In the genomic region with DNA sequence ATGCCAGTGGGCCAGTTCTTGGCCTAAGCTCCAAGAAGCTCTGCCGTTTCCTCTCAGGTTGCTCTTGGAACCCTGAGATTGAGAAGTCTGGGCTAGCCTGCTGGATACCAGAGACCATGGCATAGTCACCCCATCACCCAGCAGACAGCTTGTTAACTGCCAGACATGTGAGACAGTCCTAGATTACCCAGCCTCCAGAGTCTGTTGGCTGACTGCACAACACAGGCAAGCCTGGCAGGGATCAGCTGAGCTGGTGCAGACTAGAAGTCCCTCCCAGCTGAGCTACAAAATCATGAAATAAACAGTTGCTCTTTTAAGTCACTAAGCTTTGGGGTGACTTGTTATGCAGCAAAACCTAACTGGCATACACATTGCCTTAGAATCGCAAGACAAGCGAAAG, we compare ENCODE assay signal across 23 cellular contexts. TPM values are rescaled to one million over a fixed set of nuclear protein-coding genes. Genes with fewer than 3 reads are reported as not detected.
DNase-seq lines count a peak whose midpoint lies in the region; ATAC-seq and TF ChIP-seq lines count a peak whose summit lies in the region.
"Had no signal": no experiment of that assay in that cellular context is flagged by ENCODE, and none has a peak within 500 bp of the region (broad histone marks: within the 10 kb centered on the region; RNA-seq: fewer than 3 reads in every experiment).

No MANE protein-coding gene starts in this region.

- TF ChIP-seq POLR2A in IMR-90 (IDR thresholded peaks at IDR 0.05; ENCODE audit: low read depth, low read length) = no peak

- dilution Hi-C loops in IMR-90 (cut with HindIII; ENCODE audit: low sequenced_read_pairs, unreplicated experiment) = no loop called here

- intact Hi-C loops in IMR-90 (cut with micrococcal nuclease) = loop anchor here (10.0 kb wide), 1 partner anchor 546 kb away; no protein-coding TSS in a partner anchor

- CTCF ChIA-PET in IMR-90 (lab: Yijun Ruan, JAX) = interaction anchor here (0.7 to 1.3 kb wide), 2 partner anchors 14 to 172 kb away, joined by 3 to 4 read pairs; no protein-coding TSS in a partner anchor

- in situ Hi-C loops in GM23248 (cut with MboI) = loop anchor here (25.0 kb wide), 1 partner anchor 543 kb away; no protein-coding TSS in a partner anchor
- in situ Hi-C loops in IMR-90 (cut with MboI; ENCODE audit: low sequenced_read_pairs) = loop anchor here (5.0 to 25.0 kb wide), 4 partner anchors 173 to 668 kb away; partner anchors contain the start of gene SRPRB

- no peak overlapping the region for H2AK9ac ChIP-seq in IMR-90 (replicated peaks; ENCODE audit: low read depth, low read length, poor library complexity)

- H3K4ac ChIP-seq in IMR-90 (ENCODE audit: low read depth, low read length) (peak overlapping the region; percentile 55), trophoblast cell (ENCODE audit: low read depth, low read length) (no peak overlapping the region)

- H3K4me1 Mint-ChIP-seq in chondrocyte (ENCODE audit: low read depth) = peaks cover 72% of the 10 kb centered on the region

- H3K27ac Mint-ChIP-seq in chondrocyte (ENCODE audit: unreplicated experiment) = peak overlapping the region; percentile 45
- H3K27ac Mint-ChIP-seq: CD4-positive, CD25-positive, alpha-beta regulatory T cell; IgD-negative memory B cell had no signal

- TF ChIP-seq CTCF in IMR-90 (conservative IDR thresholded peaks at IDR 0.05; ENCODE audit: low read depth, low read length) (no peak), chondrocyte (IDR thresholded peaks at IDR 0.05) (no peak)

- DNase-seq in GM23248 (peak; percentile 54), IMR-90 (no peak), chondrocyte (ENCODE audit: low spot score) (no peak), trophoblast cell (no peak), NCI-H1694 treated with DMSO at 0.1 percent for 48 hours (lab: John Stamatoyannopoulos, UW) (no peak), SHP77 (lab: John Stamatoyannopoulos, UW) (no peak), hippocampal formation (lab: John Stamatoyannopoulos, UW) (no peak)
- DNase-seq: Caco-2; CD4-positive, CD25-positive, alpha-beta regulatory T cell; DMS 273 treated with DMSO at 0.1 percent for 48 hours; DMS79 treated with DMSO at 0.1 percent for 48 hours; GOT3; HCEC 1CT; MV-4-11; NCI-H1105 treated with DMSO at 0.1 percent for 48 hours; NCI-H2081; NCI-H2171; NCI-H345; NCI-H524; NCI-H774; Peyer's patch had no signal

- H3K36me3 ChIP-seq in GM23248 (ENCODE audit: low read depth) (peaks cover 22% of the 10 kb centered on the region; the same call in 1 of the 2 replicates), IMR-90 (ENCODE audit: control insufficient read depth, insufficient read depth, low read length) (peaks cover 19% of the 10 kb centered on the region), trophoblast cell (ENCODE audit: control insufficient read depth in 1 of 2, insufficient read depth in 2 of 2, low read length in 2 of 2) (peaks cover 3 to 20% of the 10 kb centered on the region in 2 experiments)

- H2BK120ac ChIP-seq in IMR-90 (ENCODE audit: low read depth, low read length) (peak overlapping the region; percentile 75), trophoblast cell (ENCODE audit: insufficient read depth, low read length, poor library complexity) (no peak overlapping the region)

- H3K9ac ChIP-seq in GM23248 (0 out of 2 replicates have a peak overlapping the region, but pooled peaks have one; percentile 7), IMR-90 (ENCODE audit: low read depth, low read length) (no peak overlapping the region), trophoblast cell (ENCODE audit: low read length) (no peak overlapping the region)

- H3K4me1 ChIP-seq in GM23248 (ENCODE audit: insufficient read depth) (peaks cover 83% of the 10 kb centered on the region), IMR-90 (ENCODE audit: control insufficient read depth, insufficient read depth, low read length) (peaks cover 30% of the 10 kb centered on the region), trophoblast cell (ENCODE audit: control insufficient read depth in 1 of 2, insufficient read depth in 2 of 2, low read length in 2 of 2) (peaks cover 10 to 27% of the 10 kb centered on the region in 2 experiments)

- no peak overlapping the region for H3K56ac ChIP-seq in IMR-90 (ENCODE audit: extremely low read depth, insufficient read depth, low read length)

- H3K9me2 ChIP-seq in GM23248 (ENCODE audit: insufficient read depth) = no peaks in the 10 kb centered on the region

- H3K18ac ChIP-seq in IMR-90 (ENCODE audit: low read depth, low read length) = peak overlapping the region; percentile 54; the same call in 1 of the 2 replicates
- no peak overlapping the region for H3K18ac ChIP-seq in trophoblast cell (ENCODE audit: low read length)

- H3K4me3 ChIP-seq in GM23248 = no peak overlapping the region
- H3K4me3 ChIP-seq in IMR-90 (ENCODE audit: insufficient read depth, low read depth, low read length) = no peak overlapping the region
- H3K4me3 ChIP-seq in trophoblast cell (ENCODE audit: low read depth, low read length) = no peak overlapping the region
- H3K4me3 ChIP-seq: Peyer's patch had no signal

- H3K4me2 ChIP-seq in GM23248 (ENCODE audit: unreplicated experiment) (no peak overlapping the region), IMR-90 (ENCODE audit: low read depth, low read length) (no peak overlapping the region), trophoblast cell (ENCODE audit: low read length) (no peak overlapping the region)

- peak overlapping the region; percentile 53; the same call in 1 of the 2 replicates for H4K5ac ChIP-seq in IMR-90 (ENCODE audit: low read depth, low read length)

- peak overlapping the region; percentile 11 for H3K23ac ChIP-seq in IMR-90 (ENCODE audit: low read depth, low read length)
- no peak overlapping the region for H3K23ac ChIP-seq in trophoblast cell (ENCODE audit: low read length)

- H3K14ac ChIP-seq in IMR-90 (replicated peaks; ENCODE audit: low read depth, low read length) (peak overlapping the region; percentile 77), trophoblast cell (ENCODE audit: low read length) (no peak overlapping the region)

- H3K79me2 ChIP-seq in GM23248 (ENCODE audit: insufficient read depth) (peaks cover 58% of the 10 kb centered on the region), trophoblast cell (ENCODE audit: control insufficient read depth, insufficient read depth, low read length, poor library complexity) (peaks cover 5% of the 10 kb centered on the region)

- H2AFZ ChIP-seq in GM23248 = no peak overlapping the region
- no peak overlapping the region for H2AFZ ChIP-seq in IMR-90 (replicated peaks; ENCODE audit: low read length, poor library complexity)
- H2AFZ ChIP-seq in trophoblast cell (ENCODE audit: insufficient read depth, low read length, poor library complexity) = no peak overlapping the region

- peak overlapping the region; percentile 48 for H4K91ac ChIP-seq in IMR-90 (ENCODE audit: insufficient read depth, low read depth, low read length)
- no peak overlapping the region for H4K91ac ChIP-seq in trophoblast cell (ENCODE audit: low read depth, low read length)

- peaks cover 46 to 73% of the 10 kb centered on the region in 2 experiments for H3K79me1 ChIP-seq in IMR-90 (ENCODE audit: low read depth in 1 of 2, low read length in 2 of 2)
- peaks cover 17% of the 10 kb centered on the region for H3K79me1 ChIP-seq in trophoblast cell (ENCODE audit: low read length)

- H3K27me3 ChIP-seq in GM23248 (replicated peaks; ENCODE audit: insufficient read depth) (no peaks in the 10 kb centered on the region), IMR-90 (ENCODE audit: control insufficient read depth, insufficient read depth, low read length) (no peaks in the 10 kb centered on the region), trophoblast cell (ENCODE audit: insufficient read depth, low read length) (no peaks in the 10 kb centered on the region)
- H3K27me3 ChIP-seq: Peyer's patch had no signal

- WGBS in GM23248 (ENCODE audit: low coverage in 1 of 2, low lambda C conversion rate in 2 of 2, missing lambda C conversion rate in 2 of 2), 2 experiments = 83 to 88% methylated on average over 3 of the region's 3 CpGs
- WGBS in IMR-90 (ENCODE audit: extremely low coverage in 2 of 2, insufficient read length in 1 of 2), 2 experiments = 94% methylated on average over 3 of the region's 3 CpGs; no CpG with 5 or more reads in 1 of the 2 experiments
- WGBS in trophoblast cell (ENCODE audit: extremely low coverage, insufficient coverage, insufficient read length) = no CpG with 5 or more reads among the region's 3 CpGs

- peak overlapping the region; percentile 33; the same call in 2 of the 3 replicates for H2BK15ac ChIP-seq in IMR-90 (ENCODE audit: low read depth, low read length)

- peak overlapping the region; percentile 54 for H2BK12ac ChIP-seq in trophoblast cell (ENCODE audit: low read length)

- no peak overlapping the region for H4K12ac ChIP-seq in trophoblast cell (ENCODE audit: low read depth, low read length)

- H3K4me3 Mint-ChIP-seq in chondrocyte (ENCODE audit: unreplicated experiment) = no peak overlapping the region

- peaks cover 36% of the 10 kb centered on the region for H3K9me1 ChIP-seq in IMR-90 (ENCODE audit: insufficient read depth, low read length)

- no peaks in the 10 kb centered on the region for H3K9me3 ChIP-seq in GM23248 (ENCODE audit: low read depth)
- no peaks in the 10 kb centered on the region for H3K9me3 ChIP-seq in IMR-90 (ENCODE audit: control insufficient read depth, insufficient read depth, low read length)
- no peaks in the 10 kb centered on the region for H3K9me3 ChIP-seq in trophoblast cell (ENCODE audit: insufficient read depth, low read depth, low read length)
- H3K9me3 ChIP-seq: Caco-2, Peyer's patch had no signal

- H3K27me3 Mint-ChIP-seq in chondrocyte (ENCODE audit: low read depth) = no peaks in the 10 kb centered on the region
- H3K27me3 Mint-ChIP-seq: IgD-negative memory B cell had no signal

- H2BK20ac ChIP-seq in IMR-90 (ENCODE audit: low read depth, low read length) = peak overlapping the region; percentile 73

- H4K8ac ChIP-seq in IMR-90 (ENCODE audit: low read depth in 2 of 2, low read length in 2 of 2) (peak overlapping the region; percentile 15 to 52; a peak in 1 of 4 replicates), trophoblast cell (ENCODE audit: low read depth, low read length) (no peak overlapping the region)

- H3K27ac ChIP-seq in GM23248 = peak overlapping the region; percentile 32
- H3K27ac ChIP-seq in IMR-90 (ENCODE audit: insufficient read depth, low read length) = peak overlapping the region; percentile 48
- no peak overlapping the region for H3K27ac ChIP-seq in trophoblast cell (ENCODE audit: low read depth, low read length)
- H3K27ac ChIP-seq: Peyer's patch had no signal

- H3K9me3 Mint-ChIP-seq in chondrocyte (ENCODE audit: low read depth) = no peaks in the 10 kb centered on the region
- H3K9me3 Mint-ChIP-seq: CD4-positive, CD25-positive, alpha-beta regulatory T cell; IgD-negative memory B cell had no signal

- no peak for TF ChIP-seq RAD21 in IMR-90 (IDR thresholded peaks at IDR 0.05; ENCODE audit: low read length)

- peak overlapping the region; percentile 89 for H2AK5ac ChIP-seq in IMR-90 (ENCODE audit: low read depth, low read length)
- no peak overlapping the region for H2AK5ac ChIP-seq in trophoblast cell (ENCODE audit: low read length)

- no TSS peak for BruUV-seq in IMR-90 (replicated peaks; lab: Mats Ljungman, UMichigan)

- H2BK5ac ChIP-seq in IMR-90 (ENCODE audit: low read depth, low read length, poor library complexity, severe bottlenecking) (peak overlapping the region; percentile 99), trophoblast cell (ENCODE audit: low read depth, low read length, poor library complexity) (no peak overlapping the region)

- POLR2A ChIA-PET in IMR-90 (lab: Charles Lee; ENCODE audit: unreplicated experiment) = no interaction called here

- peaks cover 17% of the 10 kb centered on the region for H3K36me3 Mint-ChIP-seq in chondrocyte (ENCODE audit: low read depth)

- no peak for ATAC-seq in IMR-90 (ENCODE audit: low read depth)
- no peak for ATAC-seq in GM18511 (IDR thresholded peaks at IDR 0.05; ENCODE audit: unreplicated experiment)

- H4K20me1 ChIP-seq in GM23248 (ENCODE audit: insufficient read depth) = no peaks in the 10 kb centered on the region
- no peaks in the 10 kb centered on the region for H4K20me1 ChIP-seq in IMR-90 (ENCODE audit: insufficient read depth, low read length)

- H3F3A ChIP-seq in GM23248 (ENCODE audit: insufficient read depth) = peaks cover 74% of the 10 kb centered on the region

RNA-seq across cellular contexts. Expression of gene ANAPC13, which starts 5.2 kb away (rescaled TPM):
- 93.5 and 108 TPM in 2 replicates for total RNA-seq in GM23248 (2014; rRNA removed; shearing (Covaris generic))
- 197 and 201 TPM in 2 replicates for polyA plus RNA-seq in GM23248 (2016; fragmentation: Nextera tagmentation; extraction: Ambion mirVana)
- 43.4 and 82.8 TPM in 2 replicates for total RNA-seq in IMR-90 (2012; rRNA removed)
- 56.5 and 62.9 TPM in 2 replicates for polyA plus RNA-seq in IMR-90 (2012; rRNA removed)
- 9.9 and 21.7 TPM in 2 replicates for polyA plus RNA-seq in IMR-90 (2012; cell fraction: cytosol; rRNA removed)
- polyA plus RNA-seq in IMR-90 (2012; cell fraction: nucleus; rRNA removed; ENCODE audit: low replicate concordance) = 2.4 and 19.8 TPM in 2 replicates
- total RNA-seq in chondrocyte = 66.8 to 86.0 TPM (median 81.3 TPM) in 3 replicates
- 33.6 and 35.5 TPM in 2 replicates for polyA plus RNA-seq in trophoblast cell (2013)

RNA-seq across cellular contexts. Expression of gene CEP63, which starts 5.3 kb away (rescaled TPM):
- 12.6 and 21.0 TPM in 2 replicates for total RNA-seq in GM23248 (2014; rRNA removed; shearing (Covaris generic))
- polyA plus RNA-seq in GM23248 (2016; fragmentation: Nextera tagmentation; extraction: Ambion mirVana) (28.8 and 29.7 TPM in 2 replicates), IMR-90 (2012; rRNA removed) (8.8 and 9.1 TPM in 2 replicates)
- total RNA-seq in IMR-90 (2012; rRNA removed) (6.5 and 16.1 TPM in 2 replicates), chondrocyte (23.2 to 25.5 TPM (median 24.8 TPM) in 3 replicates)
- polyA plus RNA-seq in IMR-90 (2012; cell fraction: cytosol; rRNA removed) = 2.5 and 4.2 TPM in 2 replicates
- polyA plus RNA-seq in IMR-90 (2012; cell fraction: nucleus; rRNA removed; ENCODE audit: low replicate concordance) = 3.7 and 5.7 TPM in 2 replicates
- polyA plus RNA-seq in trophoblast cell (2013) = 22.4 and 24.0 TPM in 2 replicates
